In the genomic region with DNA sequence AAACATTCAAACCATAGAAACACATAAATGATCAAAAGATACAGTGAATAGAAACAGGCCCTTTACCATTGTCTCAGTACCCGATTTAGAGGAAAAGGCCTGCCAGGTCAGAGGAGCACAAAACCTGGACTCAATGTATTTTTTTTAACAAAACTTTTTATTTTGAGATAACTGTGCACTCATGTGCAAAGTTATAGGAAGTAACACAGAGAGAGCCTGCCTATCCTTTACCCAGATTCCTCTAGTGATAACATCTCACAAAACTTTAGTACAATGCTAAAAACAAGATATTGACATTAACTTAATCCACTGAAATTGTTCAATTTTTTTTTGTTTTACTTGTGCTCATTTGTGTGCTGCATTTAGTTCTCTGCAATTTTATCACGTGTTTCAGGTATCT, we compare ENCODE assay signal across 15 cellular contexts. TPM values are rescaled to one million over a fixed set of nuclear protein-coding genes. Genes with fewer than 3 reads are reported as not detected.
DNase-seq lines count a peak whose midpoint lies in the region; ATAC-seq and TF ChIP-seq lines count a peak whose summit lies in the region.
"Had no signal": no experiment of that assay in that cellular context is flagged by ENCODE, and none has a peak within 500 bp of the region (broad histone marks: within the 10 kb centered on the region; RNA-seq: fewer than 3 reads in every experiment).

No MANE protein-coding gene starts in this region.

- H3K9me3 Mint-ChIP-seq in activated T-helper 17 cell treated with anti-CD3 and anti-CD28 coated beads, Interleukin-2, amount 50 U/mL, for 72 hours = peaks cover 6% of the 10 kb centered on the region

- ATAC-seq in GM18858 (IDR thresholded peaks at IDR 0.05; ENCODE audit: unreplicated experiment) (peak; percentile 16), GM21423 (IDR thresholded peaks at IDR 0.05; ENCODE audit: unreplicated experiment) (peak; percentile 31), HG03097 (IDR thresholded peaks at IDR 0.05; ENCODE audit: low FRiP score, unreplicated experiment) (peak; percentile 20)
- ATAC-seq in activated T-helper 17 cell treated with anti-CD3 and anti-CD28 coated beads, Interleukin-2, amount 50 U/mL, for 72 hours (replicated peaks) = no peak
- ATAC-seq: K562 had no signal

- no peaks in the 10 kb centered on the region for H3K27me3 ChIP-seq in SJCRH30

- H3K4me3 ChIP-seq in SJCRH30 = no peak overlapping the region
- H3K4me3 ChIP-seq: K562, SK-N-MC had no signal

- no peaks in the 10 kb centered on the region for H3K36me3 ChIP-seq in SJCRH30

- H3K4me3 Mint-ChIP-seq in activated T-helper 17 cell treated with anti-CD3 and anti-CD28 coated beads, Interleukin-2, amount 50 U/mL, for 72 hours = peak overlapping the region; percentile 77
- H3K4me3 Mint-ChIP-seq: dendritic cell treated with granulocyte-macrophage colony-stimulating factor and Interleukin-4, amounts not matched to agents 40 ng/mL and 50 ng/mL, for 4 days had no signal

- H3K36me3 Mint-ChIP-seq in activated T-helper 17 cell treated with anti-CD3 and anti-CD28 coated beads, Interleukin-2, amount 50 U/mL, for 72 hours (ENCODE audit: low read depth) = no peaks in the 10 kb centered on the region

- no peaks in the 10 kb centered on the region for H3K9me3 ChIP-seq in SJCRH30 (replicated peaks)

- H3K27me3 Mint-ChIP-seq in activated T-helper 17 cell treated with anti-CD3 and anti-CD28 coated beads, Interleukin-2, amount 50 U/mL, for 72 hours = no peaks in the 10 kb centered on the region
- H3K27me3 Mint-ChIP-seq: dendritic cell treated with granulocyte-macrophage colony-stimulating factor and Interleukin-4, amounts not matched to agents 40 ng/mL and 50 ng/mL, for 4 days had no signal

- no peak for TF ChIP-seq CTCF in GM20000 (IDR thresholded peaks at IDR 0.05; ENCODE audit: extremely low read depth, missing control alignments)

- peaks cover 25% of the 10 kb centered on the region for H3K4me1 Mint-ChIP-seq in activated T-helper 17 cell treated with anti-CD3 and anti-CD28 coated beads, Interleukin-2, amount 50 U/mL, for 72 hours

- no peaks in the 10 kb centered on the region for H3K4me1 ChIP-seq in SJCRH30

- H3K27ac ChIP-seq in SJCRH30 = no peak overlapping the region
- H3K27ac ChIP-seq: SK-N-MC had no signal

- peak overlapping the region; percentile 81 for H3K27ac Mint-ChIP-seq in activated T-helper 17 cell treated with anti-CD3 and anti-CD28 coated beads, Interleukin-2, amount 50 U/mL, for 72 hours
- H3K27ac Mint-ChIP-seq: dendritic cell treated with granulocyte-macrophage colony-stimulating factor and Interleukin-4, amounts not matched to agents 40 ng/mL and 50 ng/mL, for 4 days had no signal

- TF ChIP-seq POLR2A in erythroblast (IDR thresholded peaks at IDR 0.05; ENCODE audit: low read length) = no peak

- DNase-seq in SJCRH30 (no peak), GM20000 (ENCODE audit: low spot score) (no peak), CD1c-positive myeloid dendritic cell (ENCODE audit: extremely low spot score) (no peak), erythroblast (lab: John Stamatoyannopoulos, UW) (no peak)
- DNase-seq: DMS79; NCI-H2227 treated with DMSO at 0.1 percent for 48 hours; stimulated activated CD4-positive, alpha-beta T cell treated with anti-CD3 and anti-CD28 coated beads, Interleukin-12 subunit alpha, Interleukin-12 subunit beta, amount 100 ng/mL, for 4 hours had no signal

RNA-seq across cellular contexts. Expression of a gene that starts 36.8 kb away (rescaled TPM):
- 1 to 10 TPM; 1.4 to 1.5 TPM for total RNA-seq in activated T-helper 17 cell treated with anti-CD3 and anti-CD28 coated beads, Interleukin-2, amount 50 U/mL, for 72 hours
- not detected in 2 replicates for total RNA-seq in SJCRH30 (2014; rRNA removed; shearing (Covaris generic))
- total RNA-seq: K562, myocyte had no signal
